In the genomic region with DNA sequence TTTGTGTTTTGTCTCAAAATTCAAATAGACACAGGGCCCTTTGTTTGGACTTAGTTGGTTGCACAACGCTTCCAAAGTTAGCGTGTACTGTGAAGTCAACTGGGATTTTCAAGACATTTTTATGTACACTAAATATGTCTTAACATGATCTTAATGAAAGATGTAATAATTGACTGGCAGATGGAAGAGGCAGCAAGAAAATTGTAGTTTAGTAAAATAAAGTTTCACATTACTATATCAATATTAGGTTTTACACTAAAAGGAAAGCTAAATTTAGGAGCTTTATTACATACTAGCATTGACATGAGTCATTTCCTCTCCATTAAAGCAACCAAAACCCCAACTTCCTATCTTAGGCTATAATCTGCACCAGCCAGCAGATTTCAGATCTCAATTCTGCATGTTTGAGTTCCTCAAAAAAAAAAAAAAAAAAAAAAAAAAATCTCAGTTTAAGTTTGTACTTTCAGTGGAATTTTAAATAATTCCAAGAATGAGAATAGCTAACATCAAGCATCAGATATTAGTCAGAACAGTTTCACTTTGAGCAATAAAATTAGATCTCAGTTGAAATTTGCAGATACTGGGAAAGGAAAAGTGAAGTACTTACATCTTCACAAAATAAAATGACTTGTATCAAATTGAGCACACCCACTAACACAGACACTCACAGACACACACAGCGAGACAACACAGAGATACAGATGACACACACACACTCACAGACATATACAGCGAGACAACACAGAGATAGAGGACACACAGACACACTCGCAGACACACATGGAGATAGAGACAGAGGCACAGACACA, we compare ENCODE assay signal across 1 cellular context.
TF ChIP-seq lines count a peak whose summit lies in the region.

No MANE protein-coding gene starts in this region.

TF ChIP-seq in SK-N-SH, 30 proteins besides CTCF, POLR2A, EP300 and RAD21 (continued from another document):
- peak; percentile 67; the same call in 1 of the 2 replicates for TF ChIP-seq POLR2AphosphoS5 (IDR thresholded peaks at IDR 0.05; ENCODE audit: low read depth, low read length)
- peak; percentile 96 for TF ChIP-seq MEF2A (IDR thresholded peaks at IDR 0.05; ENCODE audit: borderline replicate concordance, low read depth)
TF ChIP-seq in SK-N-SH: peak in this region for 10.
